In the genomic region with DNA sequence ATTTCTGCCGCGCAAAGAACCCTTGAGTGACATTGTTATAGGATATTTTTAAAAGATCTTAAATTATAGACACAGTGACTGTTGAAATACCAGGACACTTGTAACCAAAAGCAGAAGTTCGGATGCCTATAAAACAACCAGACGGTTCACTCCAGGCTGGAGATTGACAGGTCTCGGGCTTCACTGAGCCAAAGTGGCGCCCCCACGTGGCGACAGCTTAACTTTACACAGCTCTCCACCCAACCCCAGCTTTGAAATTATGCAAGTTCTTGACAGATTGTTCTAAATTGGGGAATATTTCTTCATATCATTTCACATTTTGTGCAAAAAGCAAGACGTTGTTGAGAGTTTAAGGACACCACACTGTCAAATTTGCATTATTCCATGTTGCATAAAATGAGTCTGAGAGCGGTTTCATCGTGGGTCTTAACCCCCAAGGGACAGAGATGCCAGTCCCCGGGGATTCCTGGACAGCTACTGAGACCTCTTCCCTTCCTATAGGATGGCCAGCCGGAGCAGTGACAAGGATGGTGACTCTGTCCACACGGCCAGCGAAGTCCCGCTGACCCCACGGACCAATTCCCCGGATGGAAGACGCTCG, we compare ENCODE assay signal across 8 cellular contexts. TPM values are rescaled to one million over a fixed set of nuclear protein-coding genes. Genes with fewer than 3 reads are reported as not detected.
DNase-seq lines count a peak whose midpoint lies in the region; ATAC-seq and TF ChIP-seq lines count a peak whose summit lies in the region.

No MANE protein-coding gene starts in this region.

- ATAC-seq in activated naive CD8-positive, alpha-beta T cell treated with anti-CD3 and anti-CD28 coated beads, Interleukin-2, amount 10 ng/mL, durations not matched to agents 7 days and 5 days (ENCODE audit: low read depth): no peak
- ATAC-seq in left cardiac atrium (peak; percentile 69 to 76), gastrocnemius medialis (peak in 1 of 2 donors; percentile 70), GM18868 (IDR thresholded peaks at IDR 0.05; ENCODE audit: unreplicated experiment) (no peak)

- H3K36me3 Mint-ChIP-seq in activated naive CD8-positive, alpha-beta T cell treated with anti-CD3 and anti-CD28 coated beads, Interleukin-2, amount 10 ng/mL, durations not matched to agents 7 days and 5 days: no peaks in the 10 kb centered on the region

- TF ChIP-seq CTCF in gastrocnemius medialis (IDR thresholded peaks at IDR 0.05 in 4 of 5, conservative IDR thresholded peaks at IDR 0.05 in 1 of 5): peak; percentile 20 to 63 (median 57)

- H3K27ac ChIP-seq in gastrocnemius medialis: no peak overlapping the region

- H3K4me1 ChIP-seq in gastrocnemius medialis: no peaks in the 10 kb centered on the region

- no peaks in the 10 kb centered on the region for H3K36me3 ChIP-seq in gastrocnemius medialis

- intact Hi-C loops in left cardiac atrium (cut with DNase I) (loop anchor here (5.0 to 10.0 kb wide), 2 partner anchors 85 to 93 kb away; no protein-coding TSS in a partner anchor), gastrocnemius medialis (cut with DNase I; ENCODE audit: low total_unique reads) (loop anchor here (1.0 kb wide), 1 partner anchor 94 kb away; no protein-coding TSS in a partner anchor)

- no peak overlapping the region for H3K4me3 ChIP-seq in gastrocnemius medialis

- no peak overlapping the region for H3K4me3 Mint-ChIP-seq in activated naive CD8-positive, alpha-beta T cell treated with anti-CD3 and anti-CD28 coated beads, Interleukin-2, amount 10 ng/mL, durations not matched to agents 7 days and 5 days

- no peaks in the 10 kb centered on the region for H3K9me3 ChIP-seq in gastrocnemius medialis

- H3K27ac Mint-ChIP-seq in activated naive CD8-positive, alpha-beta T cell treated with anti-CD3 and anti-CD28 coated beads, Interleukin-2, amount 10 ng/mL, durations not matched to agents 7 days and 5 days: no peak overlapping the region

- in situ Hi-C loops in gastrocnemius medialis (cut with MboI; ENCODE audit: low sequenced_read_pairs in 4 of 4): loop anchor here (5.0 to 10.0 kb wide), 3 partner anchors 93 to 195 kb away; no protein-coding TSS in a partner anchor

- peak; percentile 74 for DNase-seq in activated effector memory CD4-positive, alpha-beta T cell treated with anti-CD3 and anti-CD28 coated beads, Interleukin-2, amount 50 U/mL, for 16 hours
- no peak for DNase-seq in activated effector memory CD4-positive, alpha-beta T cell treated with Interleukin-2 at 50 U/mL for 16 hours
- DNase-seq in NCI-H510A (lab: John Stamatoyannopoulos, UW) (peak; percentile 63), left cardiac atrium (peak; percentile 73), gastrocnemius medialis (peak; percentile 13 to 50)
- DNase-seq in activated naive CD8-positive, alpha-beta T cell treated with anti-CD3 and anti-CD28 coated beads, Interleukin-2, amount 10 ng/mL, durations not matched to agents 7 days and 5 days: peak; percentile 48
- no peak for DNase-seq in NK-92 treated with Interleukin-12 subunit alpha and Interleukin-12 subunit beta, amount 100 ng/mL, for 24 hours (lab: John Stamatoyannopoulos, UW)

- H3K27me3 Mint-ChIP-seq in activated naive CD8-positive, alpha-beta T cell treated with anti-CD3 and anti-CD28 coated beads, Interleukin-2, amount 10 ng/mL, durations not matched to agents 7 days and 5 days: peaks cover 3% of the 10 kb centered on the region

- no peaks in the 10 kb centered on the region for H3K9me3 Mint-ChIP-seq in activated naive CD8-positive, alpha-beta T cell treated with anti-CD3 and anti-CD28 coated beads, Interleukin-2, amount 10 ng/mL, durations not matched to agents 7 days and 5 days

- POLR2A ChIA-PET in activated naive CD8-positive, alpha-beta T cell treated with anti-CD3 and anti-CD28 coated beads, Interleukin-2, amount 10 ng/mL, durations not matched to agents 7 days and 5 days (lab: Charles Lee): no interaction called here

- H3K27me3 ChIP-seq in gastrocnemius medialis: no peaks in the 10 kb centered on the region

- no peak for TF ChIP-seq POLR2A in gastrocnemius medialis (IDR thresholded peaks at IDR 0.05)

- H3K4me1 Mint-ChIP-seq in activated naive CD8-positive, alpha-beta T cell treated with anti-CD3 and anti-CD28 coated beads, Interleukin-2, amount 10 ng/mL, durations not matched to agents 7 days and 5 days: no peaks in the 10 kb centered on the region

RNA-seq across cellular contexts. Expression of a gene that starts 11.9 kb away (rescaled TPM):
- not detected for total RNA-seq in activated naive CD8-positive, alpha-beta T cell treated with anti-CD3 and anti-CD28 coated beads, Interleukin-2, amount 10 ng/mL, durations not matched to agents 7 days and 5 days
- total RNA-seq in left cardiac atrium (1 to 10 TPM in 1 of 2 donors, under 1 TPM in 1; 0.52 to 1.4 TPM), gastrocnemius medialis (under 1 TPM; 0.10 to 0.87 (median 0.18) TPM)

Comparison
In these comparisons a context has a peak if more than half of its experiments do, and no peak if none do; other contexts are left out.
1. DNase-seq: peak in activated effector memory CD4-positive, alpha-beta T cell treated with anti-CD3 and anti-CD28 coated beads, Interleukin-2, amount 50 U/mL, for 16 hours (single experiment), NCI-H510A (single experiment), activated naive CD8-positive, alpha-beta T cell treated with anti-CD3 and anti-CD28 coated beads, Interleukin-2, amount 10 ng/mL, durations not matched to agents 7 days and 5 days (single experiment), left cardiac atrium (single experiment) and gastrocnemius medialis (2 of 2); none in activated effector memory CD4-positive, alpha-beta T cell treated with Interleukin-2 at 50 U/mL for 16 hours (single experiment) and NK-92 treated with Interleukin-12 subunit alpha and Interleukin-12 subunit beta, amount 100 ng/mL, for 24 hours (single experiment).
2. ATAC-seq: peak in left cardiac atrium (2 of 2); none in activated naive CD8-positive, alpha-beta T cell treated with anti-CD3 and anti-CD28 coated beads, Interleukin-2, amount 10 ng/mL, durations not matched to agents 7 days and 5 days (single experiment) and GM18868 (single experiment).